In the genomic region with DNA sequence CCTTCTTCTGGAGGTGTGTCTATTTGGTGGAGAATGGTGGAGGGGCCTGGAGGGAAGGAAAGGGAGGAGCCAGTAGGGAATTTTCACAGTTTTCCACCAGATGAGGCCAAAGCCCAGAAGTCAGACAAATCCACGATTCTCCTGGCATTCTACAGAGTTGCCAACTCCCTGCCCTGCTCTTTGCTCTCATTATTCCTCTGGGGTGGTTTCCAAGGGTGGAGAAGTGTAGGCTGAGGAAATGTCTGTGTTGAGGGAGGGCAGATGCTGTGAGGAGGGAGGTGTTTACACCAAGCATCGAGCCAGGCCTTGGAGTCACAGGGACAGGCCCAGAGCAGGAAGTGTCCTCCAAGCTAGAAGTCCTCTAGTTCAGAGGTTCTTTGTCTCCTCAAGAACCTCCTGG, we compare ENCODE assay signal across 1 cellular context.
TF ChIP-seq lines count a peak whose summit lies in the region.

No MANE protein-coding gene starts in this region.

TF ChIP-seq in H1, 55 proteins besides CTCF, POLR2A, EP300 and RAD21 (continued from another document):
- TF ChIP-seq SRF (IDR thresholded peaks at IDR 0.05; ENCODE audit: low read depth, low read length) (no peak), CBX5 (IDR thresholded peaks at IDR 0.05; ENCODE audit: low read depth, low read length) (no peak), TCF12 (IDR thresholded peaks at IDR 0.05; ENCODE audit: low read depth, low read length) (no peak), BCL11A (IDR thresholded peaks at IDR 0.05; ENCODE audit: low read depth in 2 of 2, low read length in 2 of 2) (no peak), FOSL1 (IDR thresholded peaks at IDR 0.05; ENCODE audit: insufficient read depth, low read depth, low read length) (no peak)
- TF ChIP-seq, protein P1, sequence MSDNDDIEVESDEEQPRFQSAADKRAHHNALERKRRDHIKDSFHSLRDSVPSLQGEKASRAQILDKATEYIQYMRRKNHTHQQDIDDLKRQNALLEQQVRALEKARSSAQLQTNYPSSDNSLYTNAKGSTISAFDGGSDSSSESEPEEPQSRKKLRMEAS (IDR thresholded peaks at IDR 0.05), result no peak
TF ChIP-seq in H1: peak in this region for 0.
